13 cellular contexts compared by ENCODE assay signal in genomic region chr17:78180508-78180907, GRCh38. TPM values are rescaled to one million over a fixed set of nuclear protein-coding genes. Genes with fewer than 3 reads are reported as not detected.
DNase-seq lines count a peak whose midpoint lies in the region; ATAC-seq, FAIRE-seq and TF ChIP-seq lines count a peak whose summit lies in the region.
"Had no signal": no experiment of that assay in that cellular context is flagged by ENCODE, and none has a peak within 500 bp of the region (broad histone marks: within the 10 kb centered on the region; RNA-seq: fewer than 3 reads in every experiment).

No MANE protein-coding gene starts in this region.

- TF ChIP-seq CTCF in VCaP (conservative IDR thresholded peaks at IDR 0.05) (no peak), spleen (IDR thresholded peaks at IDR 0.05 in 8 of 11, conservative IDR thresholded peaks at IDR 0.05 in 3 of 11) (no peak)

- FAIRE-seq in GM19239 (lab: Jason Lieb, UNC): no peak
- FAIRE-seq: D721Med had no signal

- H3K27ac ChIP-seq in VCaP: peak overlapping the region; percentile 96; the same call in 1 of the 2 replicates
- H3K27ac ChIP-seq in layer of hippocampus (ENCODE audit: low read depth, low read length): peak overlapping the region; percentile 67
- H3K27ac ChIP-seq in spleen: peak overlapping the region in 5 of 8 donors; percentile 43 to 75 (median 65)
- H3K27ac ChIP-seq: 22Rv1 had no signal

- peaks cover 8% of the 10 kb centered on the region for H3K36me3 Mint-ChIP-seq in T-helper 1 cell treated with Interleukin-12 subunit alpha and Interleukin-12 subunit beta and Interleukin-4 antibody, amounts not matched to agents 30 μg/mL and 1 μg/mL, for 36 hours (ENCODE audit: low read depth)

- TF ChIP-seq POLR2A in spleen (IDR thresholded peaks at IDR 0.05): no peak

- peaks cover 0 to 22% (median 0%) of the 10 kb centered on the region in 6 donors for H3K36me3 ChIP-seq in spleen
- H3K36me3 ChIP-seq: suprapubic skin had no signal

- H3K4me1 Mint-ChIP-seq in T-helper 1 cell treated with Interleukin-12 subunit alpha and Interleukin-12 subunit beta and Interleukin-4 antibody, amounts not matched to agents 30 μg/mL and 1 μg/mL, for 36 hours (ENCODE audit: low read depth): peaks cover 36% of the 10 kb centered on the region

- 60 to 76% (median 73%) methylated on average over 2 of the region's 2 CpGs for WGBS in spleen, 5 donors

- no peaks in the 10 kb centered on the region for H3K9me3 ChIP-seq in spleen
- H3K9me3 ChIP-seq: suprapubic skin had no signal

- no peaks in the 10 kb centered on the region for H3K27me3 Mint-ChIP-seq in T-helper 1 cell treated with Interleukin-12 subunit alpha and Interleukin-12 subunit beta and Interleukin-4 antibody, amounts not matched to agents 30 μg/mL and 1 μg/mL, for 36 hours (ENCODE audit: low read depth)

- H3K9me3 Mint-ChIP-seq in T-helper 1 cell treated with Interleukin-12 subunit alpha and Interleukin-12 subunit beta and Interleukin-4 antibody, amounts not matched to agents 30 μg/mL and 1 μg/mL, for 36 hours: no peaks in the 10 kb centered on the region

- H3K27me3 ChIP-seq in layer of hippocampus (ENCODE audit: control insufficient read depth, insufficient read depth, low read length) (no peaks in the 10 kb centered on the region), spleen (replicated peaks in 1 of 7) (no peaks in the 10 kb centered on the region)
- H3K27me3 ChIP-seq: suprapubic skin had no signal

- H3K27ac Mint-ChIP-seq in T-helper 1 cell treated with Interleukin-12 subunit alpha and Interleukin-12 subunit beta and Interleukin-4 antibody, amounts not matched to agents 30 μg/mL and 1 μg/mL, for 36 hours: peak overlapping the region; percentile 77

- H3K4me3 ChIP-seq in spleen: no peak overlapping the region
- H3K4me3 ChIP-seq: suprapubic skin had no signal

- intact Hi-C loops in spleen (cut with DNase I; ENCODE audit: low total_unique reads): no loop called here

- DNase-seq in T-helper 1 cell: no peak
- DNase-seq in spleen: no peak
- no peak for DNase-seq in GM19239 (ENCODE audit: insufficient read length, low spot score)
- no peak for DNase-seq in RKO (ENCODE audit: low spot score)

- peaks cover 22 to 53% (median 35%) of the 10 kb centered on the region in 6 donors for H3K4me1 ChIP-seq in spleen

- H3K4me3 Mint-ChIP-seq in T-helper 1 cell treated with Interleukin-12 subunit alpha and Interleukin-12 subunit beta and Interleukin-4 antibody, amounts not matched to agents 30 μg/mL and 1 μg/mL, for 36 hours: no peak overlapping the region

- no peak for ATAC-seq in GM21723 (IDR thresholded peaks at IDR 0.05; ENCODE audit: unreplicated experiment)

RNA-seq across cellular contexts. Expression of gene TK1, which starts 6.3 kb away (rescaled TPM):
- 10 to 100 TPM in 5 of 7 donors, 1 to 10 TPM in 2; 3.7 to 18.7 (median 10.5) TPM for total RNA-seq in spleen
- 10 to 100 TPM in 2 of 3 donors, 1 to 10 TPM in 1; 3.9 to 20.4 (median 19.8) TPM for polyA plus RNA-seq in spleen

RNA-seq across cellular contexts. Expression of gene AFMID, which starts 6.7 kb away (rescaled TPM):
- total RNA-seq in spleen: 10 to 100 TPM; 19.3 to 42.5 (median 27.0) TPM
- polyA plus RNA-seq in spleen: 10 to 100 TPM; 13.1 to 22.0 (median 14.1) TPM

RNA-seq across cellular contexts. Expression of gene SYNGR2, which starts 12.1 kb away (rescaled TPM):
- total RNA-seq in spleen: 100 to 1,000 TPM; 107 to 179 (median 137) TPM
- polyA plus RNA-seq in spleen: 100 to 1,000 TPM; 152 to 201 (median 170) TPM

RNA-seq across cellular contexts. Expression of gene BIRC5, which starts 33.5 kb away (rescaled TPM):
- total RNA-seq in spleen: 10 to 100 TPM in 1 of 7 donors, 1 to 10 TPM in 6; 2.3 to 11.9 (median 6.2) TPM
- 10 to 100 TPM in 1 of 3 donors, 1 to 10 TPM in 2; 2.1 to 11.3 (median 7.2) TPM for polyA plus RNA-seq in spleen

RNA-seq across cellular contexts. Expression of gene C17orf99, which starts 34.3 kb away (rescaled TPM):
- 1 to 10 TPM in 2 of 7 donors, under 1 TPM in 2, not detected in 3; 0.19 to 3.0 (median 0.95) TPM for total RNA-seq in spleen
- under 1 TPM in 2 of 3 donors, not detected in 1; 0.46 TPM for polyA plus RNA-seq in spleen
- total RNA-seq: lung microvascular endothelial cell, renal cortical epithelial cell had no signal
